Comparison of ENCODE assay signal across 28 cellular contexts in genomic region chr7:93509303-93509702, GRCh38.
"Had no signal": no experiment of that assay in that cellular context is flagged by ENCODE, and none has a peak within 500 bp of the region (broad histone marks: within the 10 kb centered on the region; RNA-seq: fewer than 3 reads in every experiment).

No MANE protein-coding gene starts in this region.

- ATAC-seq: effector memory CD8-positive, alpha-beta T cell; esophagus mucosa; foreskin keratinocyte; gastrocnemius medialis; gastroesophageal sphincter; heart left ventricle; heart right ventricle had no signal

- H3K27ac ChIP-seq: colonic mucosa, coronary artery, dorsolateral prefrontal cortex, epithelial cell of prostate, esophagus muscularis mucosa, esophagus squamous epithelium, foreskin keratinocyte, gastrocnemius medialis, gastroesophageal sphincter, heart left ventricle, heart right ventricle had no signal

- H3K27ac Mint-ChIP-seq: dendritic cell treated with granulocyte-macrophage colony-stimulating factor and Interleukin-4, amounts not matched to agents 40 ng/mL and 50 ng/mL, for 4 days; effector memory CD8-positive, alpha-beta T cell; endodermal cell had no signal

- H3K27me3 Mint-ChIP-seq: dendritic cell treated with granulocyte-macrophage colony-stimulating factor and Interleukin-4, amounts not matched to agents 40 ng/mL and 50 ng/mL, for 4 days; effector memory CD8-positive, alpha-beta T cell had no signal

- DNase-seq: colonic mucosa; cortex of kidney; dermis blood vessel endothelial cell; dorsolateral prefrontal cortex; effector CD4-positive, alpha-beta T cell; effector CD8-positive, alpha-beta T cell; effector memory CD4-positive, alpha-beta T cell; effector memory CD8-positive, alpha-beta T cell; endodermal cell; erythroblast; esophagus squamous epithelium; foreskin fibroblast; foreskin keratinocyte; foreskin melanocyte; gastrocnemius medialis; glutamatergic neuron; head of caudate nucleus; heart left ventricle; heart right ventricle had no signal

- H3K9me3 Mint-ChIP-seq: dendritic cell treated with granulocyte-macrophage colony-stimulating factor and Interleukin-4, amounts not matched to agents 40 ng/mL and 50 ng/mL, for 4 days; effector memory CD8-positive, alpha-beta T cell had no signal

- FAIRE-seq: colon, endothelial cell of umbilical vein, frontal cortex had no signal

- H3K36me3 ChIP-seq: colonic mucosa, esophagus muscularis mucosa, esophagus squamous epithelium, gastrocnemius medialis, gastroesophageal sphincter, heart left ventricle, heart right ventricle had no signal

- H3K27me3 ChIP-seq: colonic mucosa, dorsolateral prefrontal cortex, esophagus muscularis mucosa, esophagus squamous epithelium, foreskin keratinocyte, gastrocnemius medialis, gastroesophageal sphincter, heart left ventricle, heart right ventricle had no signal

- H3K4me1 Mint-ChIP-seq: endodermal cell had no signal

- H3K4me3 Mint-ChIP-seq: dendritic cell treated with granulocyte-macrophage colony-stimulating factor and Interleukin-4, amounts not matched to agents 40 ng/mL and 50 ng/mL, for 4 days; effector memory CD8-positive, alpha-beta T cell; endodermal cell had no signal

- H3K4me1 ChIP-seq: colonic mucosa, esophagus muscularis mucosa, esophagus squamous epithelium, foreskin keratinocyte, gastrocnemius medialis, gastroesophageal sphincter, heart left ventricle, heart right ventricle had no signal

- H3K9me3 ChIP-seq: colonic mucosa, esophagus muscularis mucosa, esophagus squamous epithelium, gastrocnemius medialis, gastroesophageal sphincter, heart left ventricle, heart right ventricle had no signal

- H3K4me3 ChIP-seq: colonic mucosa, coronary artery, dorsolateral prefrontal cortex, esophagus muscularis mucosa, esophagus squamous epithelium, gastrocnemius medialis, gastroesophageal sphincter, heart left ventricle, heart right ventricle had no signal
